Comparison of ENCODE assay signal across 8 cellular contexts in genomic region chr7:2554654-2555053, GRCh38. TPM values are rescaled to one million over a fixed set of nuclear protein-coding genes. Genes with fewer than 3 reads are reported as not detected.
A peak's percentile ranks its signal among the peaks of the same experiment; 100 is the strongest.
DNase-seq lines count a peak whose midpoint lies in the region; ATAC-seq and TF ChIP-seq lines count a peak whose summit lies in the region.

No MANE protein-coding gene starts in this region.

- CTCF ChIA-PET in activated naive CD4-positive, alpha-beta T cell treated with anti-CD3 and anti-CD28 coated beads for 36 hours (lab: Charles Lee) = interaction anchor here (0.9 kb wide), 1 partner anchor 155 kb away, joined by 6 read pairs; no protein-coding TSS in a partner anchor

- no peaks in the 10 kb centered on the region for H3K9me3 Mint-ChIP-seq in activated naive CD4-positive, alpha-beta T cell treated with anti-CD3 and anti-CD28 coated beads for 36 hours
- no peaks in the 10 kb centered on the region for H3K9me3 Mint-ChIP-seq in activated naive CD8-positive, alpha-beta T cell treated with anti-CD3 and anti-CD28 coated beads for 36 hours

- H3K9me3 ChIP-seq in thyroid gland = no peaks in the 10 kb centered on the region

- no peaks in the 10 kb centered on the region for H3K27me3 Mint-ChIP-seq in activated naive CD4-positive, alpha-beta T cell treated with anti-CD3 and anti-CD28 coated beads for 36 hours (ENCODE audit: low read depth)
- no peaks in the 10 kb centered on the region for H3K27me3 Mint-ChIP-seq in activated naive CD8-positive, alpha-beta T cell treated with anti-CD3 and anti-CD28 coated beads for 36 hours

- H3K27me3 ChIP-seq in kidney epithelial cell (ENCODE audit: control insufficient read depth, insufficient read depth, low read length) (no peaks in the 10 kb centered on the region), thyroid gland (no peaks in the 10 kb centered on the region)

- H3K4me3 ChIP-seq in kidney epithelial cell (ENCODE audit: low read depth, low read length) (peak overlapping the region; percentile 68), thyroid gland (replicated peaks in 1 of 3) (peak overlapping the region; percentile 65 to 83 (median 80))

- 0% methylated on average over 1 of the region's 11 CpGs; no CpG with 5 or more reads in 1 of the 2 donors for WGBS in thyroid gland, 2 donors

- ATAC-seq in activated CD4-positive, CD25-positive, alpha-beta regulatory T cell treated with anti-CD3 and anti-CD28 coated beads, Interleukin-2, amount 50 U/mL, for 24 hours = no peak
- ATAC-seq in GM21447 (IDR thresholded peaks at IDR 0.05; ENCODE audit: unreplicated experiment) = no peak

- H3K27ac Mint-ChIP-seq in activated naive CD4-positive, alpha-beta T cell treated with anti-CD3 and anti-CD28 coated beads for 36 hours = peak overlapping the region; percentile 75
- H3K27ac Mint-ChIP-seq in activated naive CD8-positive, alpha-beta T cell treated with anti-CD3 and anti-CD28 coated beads for 36 hours = peak overlapping the region; percentile 93

- no peak for TF ChIP-seq POLR2A in thyroid gland (IDR thresholded peaks at IDR 0.05)

- no peak for TF ChIP-seq CTCF in kidney epithelial cell (IDR thresholded peaks at IDR 0.05; ENCODE audit: insufficient read depth, low read length, poor library complexity, severe bottlenecking)
- no peak for TF ChIP-seq CTCF in thyroid gland (IDR thresholded peaks at IDR 0.05)

- intact Hi-C loops in activated naive CD4-positive, alpha-beta T cell treated with anti-CD3 and anti-CD28 coated beads for 36 hours (cut with micrococcal nuclease) = loop anchor here (1.0 to 5.0 kb wide), 9 partner anchors 24 to 322 kb away; partner anchors contain the start of genes CHST12, GRIFIN, MAD1L1 and SNX8
- intact Hi-C loops in thyroid gland (cut with DNase I) = loop anchor here (5.0 to 10.0 kb wide), 3 partner anchors 72 to 290 kb away; partner anchors contain the start of gene GNA12

- peak overlapping the region in 2 of 3 donors; percentile 98 to 99 for H3K27ac ChIP-seq in thyroid gland

- H3K36me3 ChIP-seq in kidney epithelial cell (ENCODE audit: control insufficient read depth, insufficient read depth, low read length) (no peaks in the 10 kb centered on the region), thyroid gland (no peaks in the 10 kb centered on the region)

- no peak for DNase-seq in activated naive CD4-positive, alpha-beta T cell treated with anti-CD3 and anti-CD28 coated beads for 36 hours
- no peak for DNase-seq in activated naive CD4-positive, alpha-beta T cell treated with anti-CD3 and anti-CD28 coated beads, Interleukin-2, amount 50 U/mL, for 16 hours
- peak; percentile 18 for DNase-seq in activated naive CD8-positive, alpha-beta T cell treated with anti-CD3 and anti-CD28 coated beads for 36 hours
- no peak for DNase-seq in kidney epithelial cell (ENCODE audit: low read depth)
- DNase-seq in thyroid gland = no peak
- DNase-seq in cerebellar nuclear complex (lab: John Stamatoyannopoulos, UW) = no peak

- peaks cover 26% of the 10 kb centered on the region for H3K4me1 Mint-ChIP-seq in activated naive CD4-positive, alpha-beta T cell treated with anti-CD3 and anti-CD28 coated beads for 36 hours (ENCODE audit: low read depth)
- peaks cover 13% of the 10 kb centered on the region for H3K4me1 Mint-ChIP-seq in activated naive CD8-positive, alpha-beta T cell treated with anti-CD3 and anti-CD28 coated beads for 36 hours

- H3K4me3 Mint-ChIP-seq in activated naive CD4-positive, alpha-beta T cell treated with anti-CD3 and anti-CD28 coated beads for 36 hours = peak overlapping the region; percentile 86
- peak overlapping the region; percentile 86 for H3K4me3 Mint-ChIP-seq in activated naive CD8-positive, alpha-beta T cell treated with anti-CD3 and anti-CD28 coated beads for 36 hours

- peaks cover 14% of the 10 kb centered on the region for H3K36me3 Mint-ChIP-seq in activated naive CD4-positive, alpha-beta T cell treated with anti-CD3 and anti-CD28 coated beads for 36 hours (ENCODE audit: low read depth)
- peaks cover 17% of the 10 kb centered on the region for H3K36me3 Mint-ChIP-seq in activated naive CD8-positive, alpha-beta T cell treated with anti-CD3 and anti-CD28 coated beads for 36 hours

- peaks cover 14 to 19% of the 10 kb centered on the region in 2 donors for H3K4me1 ChIP-seq in thyroid gland

RNA-seq across cellular contexts. Expression of gene BRAT1, which starts 0.7 kb away (rescaled TPM):
- 10 to 100 TPM; 26.8 to 27.3 TPM for total RNA-seq in activated naive CD4-positive, alpha-beta T cell treated with anti-CD3 and anti-CD28 coated beads for 36 hours
- total RNA-seq in activated naive CD8-positive, alpha-beta T cell treated with anti-CD3 and anti-CD28 coated beads for 36 hours = 10 to 100 TPM; 36.4 to 37.8 TPM
- total RNA-seq in kidney epithelial cell (40.1 TPM in 2 replicates), thyroid gland (10 to 100 TPM; 37.2 to 51.8 (median 45.6) TPM)

RNA-seq across cellular contexts. Expression of gene IQCE, which starts 4.1 kb away (rescaled TPM):
- total RNA-seq in activated naive CD4-positive, alpha-beta T cell treated with anti-CD3 and anti-CD28 coated beads for 36 hours = 1 to 10 TPM; 6.6 to 9.4 TPM
- total RNA-seq in activated naive CD8-positive, alpha-beta T cell treated with anti-CD3 and anti-CD28 coated beads for 36 hours = 1 to 10 TPM; 5.4 to 6.1 TPM
- 18.0 and 20.0 TPM in 2 replicates for total RNA-seq in kidney epithelial cell
- 10 to 100 TPM; 16.0 to 40.2 (median 37.2) TPM for total RNA-seq in thyroid gland

RNA-seq across cellular contexts. Expression of gene LFNG, which starts 35.1 kb away (rescaled TPM):
- total RNA-seq in activated naive CD4-positive, alpha-beta T cell treated with anti-CD3 and anti-CD28 coated beads for 36 hours = 10 to 100 TPM; 19.7 to 22.7 TPM
- total RNA-seq in activated naive CD8-positive, alpha-beta T cell treated with anti-CD3 and anti-CD28 coated beads for 36 hours = 10 to 100 TPM; 21.0 to 25.8 TPM
- 36.6 and 39.7 TPM in 2 replicates for total RNA-seq in kidney epithelial cell
- 1 to 10 TPM; 3.8 to 6.1 (median 4.8) TPM for total RNA-seq in thyroid gland
